Comparison of ENCODE assay signal across 20 cellular contexts in the genomic region with DNA sequence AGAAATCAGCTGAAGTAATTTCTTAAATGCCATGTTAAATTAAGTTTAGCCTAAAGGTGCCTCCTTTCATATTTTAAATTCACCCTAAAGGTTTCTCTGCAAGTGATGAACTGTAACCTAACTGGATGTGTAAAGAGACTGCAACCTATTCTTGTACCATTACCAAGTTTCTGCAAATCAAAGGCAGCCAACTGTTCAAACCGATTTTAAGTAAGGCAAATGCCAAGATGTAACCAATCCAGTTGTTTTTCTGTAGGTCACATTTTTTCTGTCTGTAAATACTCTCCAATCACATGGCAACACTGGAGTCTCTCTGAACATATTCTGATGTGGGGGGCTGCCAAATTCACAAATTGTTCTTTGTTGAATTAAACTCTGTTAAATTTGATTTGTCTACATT. TPM values are rescaled to one million over a fixed set of nuclear protein-coding genes. Genes with fewer than 3 reads are reported as not detected.
DNase-seq lines count a peak whose midpoint lies in the region; ATAC-seq and TF ChIP-seq lines count a peak whose summit lies in the region.
"Had no signal": no experiment of that assay in that cellular context is flagged by ENCODE, and none has a peak within 500 bp of the region (broad histone marks: within the 10 kb centered on the region; RNA-seq: fewer than 3 reads in every experiment).

No MANE protein-coding gene starts in this region.

- peaks cover 14% of the 10 kb centered on the region for H3K4me1 Mint-ChIP-seq in neural progenitor cell
- H3K4me1 Mint-ChIP-seq in activated T-helper 2 cell treated with anti-CD3 and anti-CD28 coated beads, Interferon-gamma antibody, Interleukin-2, Interleukin-4, amounts not matched to agents 10 μg/mL and 5 μg/mL and 100 μg/mL, durations not matched to agents 14 hours and 24 hours and 36 hours (ENCODE audit: low read depth), result peaks cover 20% of the 10 kb centered on the region
- H3K4me1 Mint-ChIP-seq: B cell; naive thymus-derived CD8-positive, alpha-beta T cell had no signal

- H3K4me3 ChIP-seq in PC-9, result no peak overlapping the region
- no peak overlapping the region for H3K4me3 ChIP-seq in esophagus muscularis mucosa
- H3K4me3 ChIP-seq in neural progenitor cell, result no peak overlapping the region
- H3K4me3 ChIP-seq in dorsolateral prefrontal cortex, result no peak overlapping the region
- H3K4me3 ChIP-seq: left lung, psoas muscle had no signal

- TF ChIP-seq POLR2A in esophagus muscularis mucosa (IDR thresholded peaks at IDR 0.05; ENCODE audit: low read depth), result no peak

- H3K27ac ChIP-seq in PC-9 (peak overlapping the region; percentile 56), esophagus muscularis mucosa (replicated peaks in 1 of 4) (peak overlapping the region; percentile 59 to 78 (median 72)), neural progenitor cell (peak overlapping the region; percentile 44), dorsolateral prefrontal cortex (no peak overlapping the region)
- H3K27ac ChIP-seq: VCaP had no signal

- no peak overlapping the region for H3K9ac ChIP-seq in neural progenitor cell

- no peaks in the 10 kb centered on the region for H3K36me3 ChIP-seq in PC-9 (ENCODE audit: low read depth)
- H3K36me3 ChIP-seq in esophagus muscularis mucosa, result no peaks in the 10 kb centered on the region
- H3K36me3 ChIP-seq in neural progenitor cell, result no peaks in the 10 kb centered on the region
- H3K36me3 ChIP-seq: left lung had no signal

- in situ Hi-C loops in G401 (cut with HindIII; ENCODE audit: low sequenced_read_pairs), result no loop called here

- no peaks in the 10 kb centered on the region for H3K9me3 Mint-ChIP-seq in neural progenitor cell
- no peaks in the 10 kb centered on the region for H3K9me3 Mint-ChIP-seq in activated T-helper 2 cell treated with anti-CD3 and anti-CD28 coated beads, Interferon-gamma antibody, Interleukin-2, Interleukin-4, amounts not matched to agents 10 μg/mL and 5 μg/mL and 100 μg/mL, durations not matched to agents 14 hours and 24 hours and 36 hours
- H3K9me3 Mint-ChIP-seq: naive thymus-derived CD8-positive, alpha-beta T cell; T-cell had no signal

- no peaks in the 10 kb centered on the region for H3K79me2 ChIP-seq in PC-9 (ENCODE audit: low read depth)
- no peaks in the 10 kb centered on the region for H3K79me2 ChIP-seq in neural progenitor cell (ENCODE audit: low read depth)

- H3K27me3 Mint-ChIP-seq in neural progenitor cell (ENCODE audit: insufficient read depth, low read depth), result peaks cover 2% of the 10 kb centered on the region
- peaks cover 1% of the 10 kb centered on the region for H3K27me3 Mint-ChIP-seq in activated T-helper 2 cell treated with anti-CD3 and anti-CD28 coated beads, Interferon-gamma antibody, Interleukin-2, Interleukin-4, amounts not matched to agents 10 μg/mL and 5 μg/mL and 100 μg/mL, durations not matched to agents 14 hours and 24 hours and 36 hours (ENCODE audit: low read depth)

- POLR2A ChIA-PET in PC-9 (lab: Charles Lee; ENCODE audit: unreplicated experiment), result no interaction called here

- intact Hi-C loops in PC-9 (cut with micrococcal nuclease; ENCODE audit: unreplicated experiment), result no loop called here
- intact Hi-C loops in esophagus muscularis mucosa (cut with DNase I), result no loop called here
- intact Hi-C loops in activated T-helper 2 cell treated with anti-CD3 and anti-CD28 coated beads, Interferon-gamma antibody, Interleukin-2, Interleukin-4, amounts not matched to agents 10 μg/mL and 5 μg/mL and 100 μg/mL, durations not matched to agents 14 hours and 24 hours and 36 hours (cut with micrococcal nuclease), result no loop called here
- intact Hi-C loops in dorsolateral prefrontal cortex (cut with DNase I), result no loop called here

- H3K27me3 ChIP-seq in PC-9 (ENCODE audit: insufficient read depth, low read depth) (no peaks in the 10 kb centered on the region), esophagus muscularis mucosa (no peaks in the 10 kb centered on the region), neural progenitor cell (no peaks in the 10 kb centered on the region), dorsolateral prefrontal cortex (no peaks in the 10 kb centered on the region)
- H3K27me3 ChIP-seq: left lung had no signal

- H2AFZ ChIP-seq in PC-9, result no peak overlapping the region; the same call in 1 of the 2 replicates
- peak overlapping the region; percentile 48 for H2AFZ ChIP-seq in neural progenitor cell (replicated peaks)

- TF ChIP-seq EP300 in esophagus muscularis mucosa (IDR thresholded peaks at IDR 0.05), result no peak

- 19% methylated on average over 1 of the region's 1 CpG for WGBS in esophagus muscularis mucosa

- H3K4me2 ChIP-seq in PC-9 (peak overlapping the region; percentile 55), neural progenitor cell (peak overlapping the region; percentile 3)

- H3F3A ChIP-seq in PC-9 (ENCODE audit: insufficient read depth, low read depth) (peaks cover 19% of the 10 kb centered on the region), neural progenitor cell (ENCODE audit: low read depth) (peaks cover 21% of the 10 kb centered on the region)

- H3K27ac Mint-ChIP-seq in neural progenitor cell, result no peak overlapping the region
- H3K27ac Mint-ChIP-seq in activated T-helper 2 cell treated with anti-CD3 and anti-CD28 coated beads, Interferon-gamma antibody, Interleukin-2, Interleukin-4, amounts not matched to agents 10 μg/mL and 5 μg/mL and 100 μg/mL, durations not matched to agents 14 hours and 24 hours and 36 hours, result no peak overlapping the region
- H3K27ac Mint-ChIP-seq: B cell; naive thymus-derived CD8-positive, alpha-beta T cell; T-cell had no signal

- H3K4me3 Mint-ChIP-seq in neural progenitor cell, result no peak overlapping the region
- H3K4me3 Mint-ChIP-seq in activated T-helper 2 cell treated with anti-CD3 and anti-CD28 coated beads, Interferon-gamma antibody, Interleukin-2, Interleukin-4, amounts not matched to agents 10 μg/mL and 5 μg/mL and 100 μg/mL, durations not matched to agents 14 hours and 24 hours and 36 hours (ENCODE audit: low read depth), result no peak overlapping the region
- H3K4me3 Mint-ChIP-seq: B cell; naive thymus-derived CD8-positive, alpha-beta T cell; T-cell had no signal

- CTCF ChIA-PET in PC-9 (lab: Charles Lee), result no interaction called here

- no peak for ATAC-seq in HG03354 (IDR thresholded peaks at IDR 0.05; ENCODE audit: poor library complexity, severe bottlenecking, unreplicated experiment)
- ATAC-seq: naive thymus-derived CD8-positive, alpha-beta T cell; T-cell had no signal

- no TSS peak for BruUV-seq in PC-9 (replicated peaks; lab: Mats Ljungman, UMichigan)

- H3K4me1 ChIP-seq in PC-9 (replicated peaks; ENCODE audit: insufficient read depth), result peaks cover 47% of the 10 kb centered on the region
- peaks cover 22 to 39% (median 32%) of the 10 kb centered on the region in 4 donors for H3K4me1 ChIP-seq in esophagus muscularis mucosa
- H3K4me1 ChIP-seq in neural progenitor cell, result peaks cover 20% of the 10 kb centered on the region

- H4K20me1 ChIP-seq in PC-9 (ENCODE audit: insufficient read depth) (no peaks in the 10 kb centered on the region), neural progenitor cell (ENCODE audit: low read depth) (no peaks in the 10 kb centered on the region)

- H3K9me2 ChIP-seq in PC-9 (ENCODE audit: insufficient read depth), result no peaks in the 10 kb centered on the region; the same call in 1 of the 2 replicates

- TF ChIP-seq CTCF in PC-9 (conservative IDR thresholded peaks at IDR 0.05) (no peak), esophagus muscularis mucosa (IDR thresholded peaks at IDR 0.05) (no peak), neural progenitor cell (IDR thresholded peaks at IDR 0.05) (no peak), dorsolateral prefrontal cortex (IDR thresholded peaks at IDR 0.05 in 54 of 56, conservative IDR thresholded peaks at IDR 0.05 in 2 of 56; ENCODE audit: low read depth in 1 of 56, partially characterized antibody in 56 of 56) (no peak)

- peaks cover 24% of the 10 kb centered on the region for H3K9me3 ChIP-seq in PC-9 (ENCODE audit: insufficient read depth, low read depth)
- no peaks in the 10 kb centered on the region for H3K9me3 ChIP-seq in esophagus muscularis mucosa
- no peaks in the 10 kb centered on the region for H3K9me3 ChIP-seq in neural progenitor cell (ENCODE audit: low read depth)
- H3K9me3 ChIP-seq: left lung, psoas muscle had no signal

- H3K36me3 Mint-ChIP-seq in neural progenitor cell, result no peaks in the 10 kb centered on the region
- H3K36me3 Mint-ChIP-seq in activated T-helper 2 cell treated with anti-CD3 and anti-CD28 coated beads, Interferon-gamma antibody, Interleukin-2, Interleukin-4, amounts not matched to agents 10 μg/mL and 5 μg/mL and 100 μg/mL, durations not matched to agents 14 hours and 24 hours and 36 hours (ENCODE audit: low read depth), result no peaks in the 10 kb centered on the region
- H3K36me3 Mint-ChIP-seq: naive thymus-derived CD8-positive, alpha-beta T cell; T-cell had no signal

- DNase-seq in G401 (ENCODE audit: low spot score) (peak; percentile 6), PC-9 (no peak), esophagus muscularis mucosa (ENCODE audit: extremely low spot score) (no peak), neural progenitor cell (ENCODE audit: low spot score) (no peak), HCEC 1CT (no peak), dorsolateral prefrontal cortex (no peak)
- DNase-seq in activated T-helper 2 cell treated with anti-CD3 and anti-CD28 coated beads, Interferon-gamma antibody, Interleukin-2, Interleukin-4, amounts not matched to agents 10 μg/mL and 5 μg/mL and 100 μg/mL, durations not matched to agents 14 hours and 24 hours and 36 hours (ENCODE audit: low spot score), result no peak
- DNase-seq: activated CD8-positive, alpha-beta memory T cell treated with anti-CD3 and anti-CD28 coated beads for 24 hours; activated effector memory CD4-positive, alpha-beta T cell treated with Interleukin-2 at 50 U/mL for 16 hours; amniotic stem cell; left lung; naive thymus-derived CD8-positive, alpha-beta T cell; NCI-H1694 treated with DMSO at 0.1 percent for 48 hours; NCI-H524 treated with DMSO at 0.1 percent for 48 hours; psoas muscle; stimulated activated CD4-positive, alpha-beta T cell treated with anti-CD3 and anti-CD28 coated beads, Interleukin-15, amount 100 ng/mL, for 24 hours; T-cell had no signal

RNA-seq across cellular contexts. Expression of gene FGF2, which starts 42.4 kb away (rescaled TPM):
- 30.9 and 47.5 TPM in 2 replicates for total RNA-seq in G401 (2014; rRNA removed; shearing (Covaris generic))
- total RNA-seq in PC-9 (2021) (1.4 and 2.1 TPM in 2 replicates), esophagus muscularis mucosa (10 to 100 TPM; 27.0 to 46.4 (median 32.1) TPM), neural progenitor cell (ENCODE audit: low replicate concordance) (27.7 and 43.8 TPM in 2 replicates), dorsolateral prefrontal cortex (10 to 100 TPM; 14.4 to 85.8 (median 31.7) TPM)
- 2.3 and 3.0 TPM in 2 replicates for total RNA-seq in activated T-helper 2 cell treated with anti-CD3 and anti-CD28 coated beads, Interferon-gamma antibody, Interleukin-2, Interleukin-4, amounts not matched to agents 10 μg/mL and 5 μg/mL and 100 μg/mL, durations not matched to agents 14 hours and 24 hours and 36 hours
- total RNA-seq: B cell; naive thymus-derived CD8-positive, alpha-beta T cell had no signal

RNA-seq across cellular contexts. Expression of gene BBS12, which starts 51.8 kb away (rescaled TPM):
- total RNA-seq in G401 (2014; rRNA removed; shearing (Covaris generic)), result 3.3 and 3.6 TPM in 2 replicates
- total RNA-seq in PC-9 (2021) (2.9 and 4.9 TPM in 2 replicates), esophagus muscularis mucosa (1 to 10 TPM; 3.0 to 5.7 (median 4.0) TPM), neural progenitor cell (ENCODE audit: low replicate concordance) (5.9 and 7.7 TPM in 2 replicates), dorsolateral prefrontal cortex (10 to 100 TPM in 2 of 120 experiments, 1 to 10 TPM in 118; 2.7 to 12.5 (median 6.3) TPM)
- total RNA-seq in activated T-helper 2 cell treated with anti-CD3 and anti-CD28 coated beads, Interferon-gamma antibody, Interleukin-2, Interleukin-4, amounts not matched to agents 10 μg/mL and 5 μg/mL and 100 μg/mL, durations not matched to agents 14 hours and 24 hours and 36 hours, result 3.7 and 5.5 TPM in 2 replicates

Comparison
In these comparisons a context has a peak if more than half of its experiments do, and no peak if none do; other contexts are left out.
1. H3K27ac ChIP-seq: peak in PC-9 (single experiment), esophagus muscularis mucosa (4 of 4) and neural progenitor cell (single experiment); none in dorsolateral prefrontal cortex (0 of 59).